9 cellular contexts compared by ENCODE assay signal in the genomic region with DNA sequence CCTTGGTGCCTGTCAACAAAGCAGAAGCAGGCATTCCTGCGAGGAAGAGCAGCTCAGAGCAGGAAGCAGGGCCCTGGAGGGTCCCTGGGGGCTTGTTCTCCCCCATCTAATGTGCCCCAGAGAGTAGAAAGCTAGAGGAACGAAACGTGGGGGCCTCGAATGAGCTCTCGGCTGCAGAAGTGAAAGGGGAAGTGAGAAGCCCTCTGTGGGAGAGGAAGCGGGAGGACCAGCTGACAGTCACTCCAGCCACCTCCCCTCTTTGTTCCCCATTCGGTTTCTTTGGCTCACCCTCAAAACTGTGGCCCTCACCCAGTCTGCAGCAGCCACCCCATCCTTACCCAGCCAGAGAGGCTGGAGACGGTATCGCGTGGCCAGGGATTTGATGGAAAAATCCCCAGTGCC. TPM values are rescaled to one million over a fixed set of nuclear protein-coding genes. Genes with fewer than 3 reads are reported as not detected.
DNase-seq lines count a peak whose midpoint lies in the region; ATAC-seq and TF ChIP-seq lines count a peak whose summit lies in the region.
"Had no signal": no experiment of that assay in that cellular context is flagged by ENCODE, and none has a peak within 500 bp of the region (broad histone marks: within the 10 kb centered on the region; RNA-seq: fewer than 3 reads in every experiment).

No MANE protein-coding gene starts in this region.

- POLR2A ChIA-PET in activated CD4-positive, alpha-beta T cell treated with anti-CD3 and anti-CD28 coated beads for 36 hours (lab: Charles Lee): no interaction called here
- POLR2A ChIA-PET in RWPE1 (lab: Yijun Ruan, JAX; ENCODE audit: low non-redundant PET): no interaction called here

- TF ChIP-seq CTCF in esophagus squamous epithelium (IDR thresholded peaks at IDR 0.05) (no peak), breast epithelium (IDR thresholded peaks at IDR 0.05) (no peak), RWPE1 (conservative IDR thresholded peaks at IDR 0.05; ENCODE audit: low read depth) (no peak)

- H3K27ac ChIP-seq in esophagus squamous epithelium (peak overlapping the region in 3 of 4 donors; percentile 14 to 73 (median 30)), breast epithelium (peak overlapping the region in 1 of 2 donors; percentile 10), RWPE1 (no peak overlapping the region)
- H3K27ac ChIP-seq: epithelial cell of prostate had no signal

- H3K9me3 ChIP-seq in esophagus squamous epithelium (no peaks in the 10 kb centered on the region), breast epithelium (no peaks in the 10 kb centered on the region)

- no peaks in the 10 kb centered on the region for H3K36me3 ChIP-seq in esophagus squamous epithelium
- H3K36me3 ChIP-seq in breast epithelium: no peaks in the 10 kb centered on the region

- H3K4me3 Mint-ChIP-seq in activated CD4-positive, alpha-beta T cell treated with anti-CD3 and anti-CD28 coated beads for 36 hours: peak overlapping the region; percentile 12

- H3K4me3 ChIP-seq in esophagus squamous epithelium: peak overlapping the region in 1 of 4 donors; percentile 3
- no peak overlapping the region for H3K4me3 ChIP-seq in breast epithelium

- no peaks in the 10 kb centered on the region for H3K9me3 Mint-ChIP-seq in activated CD4-positive, alpha-beta T cell treated with anti-CD3 and anti-CD28 coated beads for 36 hours (ENCODE audit: low read depth)

- no peaks in the 10 kb centered on the region for H3K27me3 Mint-ChIP-seq in activated CD4-positive, alpha-beta T cell treated with anti-CD3 and anti-CD28 coated beads for 36 hours

- intact Hi-C loops in activated CD4-positive, alpha-beta T cell treated with anti-CD3 and anti-CD28 coated beads for 36 hours (cut with DNase I, micrococcal nuclease): no loop called here
- intact Hi-C loops in esophagus squamous epithelium (cut with DNase I) (no loop called here), breast epithelium (cut with DNase I; ENCODE audit: low total_unique reads) (no loop called here)

- ATAC-seq in activated CD4-positive, alpha-beta T cell treated with anti-CD3 and anti-CD28 coated beads for 36 hours: peak; percentile 42
- peak; percentile 80 for ATAC-seq in HG02981 (IDR thresholded peaks at IDR 0.05; ENCODE audit: unreplicated experiment)

- CTCF ChIA-PET in activated CD4-positive, alpha-beta T cell treated with anti-CD3 and anti-CD28 coated beads for 36 hours (lab: Charles Lee): interaction anchor here (0.6 to 3.4 kb wide), 12 partner anchors 14 to 504 kb away, joined by 3 to 24 read pairs (median 3); no protein-coding TSS in a partner anchor
- CTCF ChIA-PET in RWPE1 (lab: Yijun Ruan, JAX): interaction anchor here (0.7 kb wide), 1 partner anchor 287 kb away, joined by 3 read pairs; no protein-coding TSS in a partner anchor

- peak; percentile 42 for DNase-seq in activated CD4-positive, alpha-beta T cell treated with anti-CD3 and anti-CD28 coated beads for 36 hours
- DNase-seq in activated CD4-positive, alpha-beta T cell treated with anti-CD3 and anti-CD28 coated beads for 1 hour: no peak
- DNase-seq in RPMI8226: peak; percentile 84
- DNase-seq in esophagus squamous epithelium (lab: John Stamatoyannopoulos, UW): peak; percentile 24
- no peak for DNase-seq in breast epithelium (ENCODE audit: low spot score in 2 of 2)
- DNase-seq in NCI-H1105 treated with DMSO at 0.1 percent for 48 hours (lab: John Stamatoyannopoulos, UW): no peak
- no peak for DNase-seq in RWPE1 (ENCODE audit: low spot score)

- peaks cover 0 to 46% (median 9%) of the 10 kb centered on the region in 3 donors for H3K4me1 ChIP-seq in esophagus squamous epithelium
- no peaks in the 10 kb centered on the region for H3K4me1 ChIP-seq in breast epithelium

- H3K27me3 ChIP-seq in esophagus squamous epithelium: no peaks in the 10 kb centered on the region
- H3K27me3 ChIP-seq in breast epithelium: no peaks in the 10 kb centered on the region

- H3K36me3 Mint-ChIP-seq in activated CD4-positive, alpha-beta T cell treated with anti-CD3 and anti-CD28 coated beads for 36 hours (ENCODE audit: low read depth): no peaks in the 10 kb centered on the region

- H3K27ac Mint-ChIP-seq in activated CD4-positive, alpha-beta T cell treated with anti-CD3 and anti-CD28 coated beads for 36 hours: peak overlapping the region; percentile 25

- WGBS in esophagus squamous epithelium, 2 donors: 51 to 59% methylated on average over 7 to 10 of the region's 10 CpGs

- H3K4me1 Mint-ChIP-seq in activated CD4-positive, alpha-beta T cell treated with anti-CD3 and anti-CD28 coated beads for 36 hours: peaks cover 37% of the 10 kb centered on the region

- TF ChIP-seq POLR2A in esophagus squamous epithelium (IDR thresholded peaks at IDR 0.05) (no peak), breast epithelium (IDR thresholded peaks at IDR 0.05) (no peak)

RNA-seq across cellular contexts. Expression of gene C10orf105, which starts 25.0 kb away (rescaled TPM):
- total RNA-seq in activated CD4-positive, alpha-beta T cell treated with anti-CD3 and anti-CD28 coated beads for 36 hours: under 1 TPM; 0.34 to 0.40 TPM
- total RNA-seq in esophagus squamous epithelium (under 1 TPM in 2 of 4 donors, not detected in 2; under 0.01 to 0.15 TPM), breast epithelium (under 1 TPM in 2 of 3 donors, not detected in 1; under 0.01 to 0.29 TPM)

Comparison
In these comparisons a context has a peak if more than half of its experiments do, and no peak if none do; other contexts are left out.
1. DNase-seq: peak in activated CD4-positive, alpha-beta T cell treated with anti-CD3 and anti-CD28 coated beads for 36 hours (single experiment), RPMI8226 (single experiment) and esophagus squamous epithelium (single experiment); none in activated CD4-positive, alpha-beta T cell treated with anti-CD3 and anti-CD28 coated beads for 1 hour (single experiment), breast epithelium (0 of 2), NCI-H1105 treated with DMSO at 0.1 percent for 48 hours (single experiment) and RWPE1 (single experiment).